In genomic region chr14:37021406-37021805, GRCh38 we compare ENCODE assay signal across 16 cellular contexts.
A peak's percentile ranks its signal among the peaks of the same experiment; 100 is the strongest.
DNase-seq lines count a peak whose midpoint lies in the region; ATAC-seq and TF ChIP-seq lines count a peak whose summit lies in the region.
"Had no signal": no experiment of that assay in that cellular context is flagged by ENCODE, and none has a peak within 500 bp of the region (broad histone marks: within the 10 kb centered on the region; RNA-seq: fewer than 3 reads in every experiment).

No MANE protein-coding gene starts in this region.

- TF ChIP-seq POLR2A in NB4 (IDR thresholded peaks at IDR 0.05; ENCODE audit: extremely low read depth, insufficient read length) (no peak), lower leg skin (IDR thresholded peaks at IDR 0.05) (no peak)

- ATAC-seq in left cardiac atrium, result no peak
- ATAC-seq: GM23338 had no signal

- peak overlapping the region; percentile 49 for H3K27ac ChIP-seq in SK-N-MC
- H3K27ac ChIP-seq: 22Rv1, C4-2B had no signal

- DNase-seq in NCI-H82 (lab: John Stamatoyannopoulos, UW) (peak; percentile 59), NCI-H82 treated with DMSO at 0.1 percent for 48 hours (lab: John Stamatoyannopoulos, UW; ENCODE audit: unreplicated experiment) (no peak), NB4 (ENCODE audit: low read depth) (peak; percentile 21), SK-N-MC (ENCODE audit: low read depth, low spot score) (no peak), occipital lobe (lab: John Stamatoyannopoulos, UW) (no peak), left cardiac atrium (no peak), lower leg skin (ENCODE audit: low spot score in 2 of 2) (no peak), kidney glomerular epithelial cell (lab: John Stamatoyannopoulos, UW) (no peak)
- DNase-seq: Caco-2; CD4-positive, alpha-beta T cell; GDM1; HCEC 1CT; IMR-90 had no signal

- TF ChIP-seq CTCF in NB4 (IDR thresholded peaks at IDR 0.05; ENCODE audit: low read depth, low read length) (no peak), lower leg skin (IDR thresholded peaks at IDR 0.05) (no peak)

- 69 to 74% methylated on average over 1 of the region's 1 CpG for WGBS in lower leg skin, 2 donors

- intact Hi-C loops in left cardiac atrium (cut with DNase I) (no loop called here), lower leg skin (cut with DNase I; ENCODE audit: low total_unique reads) (no loop called here)

- no peaks in the 10 kb centered on the region for H3K36me3 ChIP-seq in SK-N-MC (ENCODE audit: insufficient read depth, low read length)

- peak overlapping the region; percentile 8 for H3K9ac ChIP-seq in SK-N-MC (ENCODE audit: insufficient read length)

- 0 out of 2 replicates have a peak, but pooled peaks cover 2% of the 10 kb centered on the region for H3K9me3 ChIP-seq in SK-N-MC (ENCODE audit: low read depth, low read length)
- H3K9me3 ChIP-seq: Caco-2 had no signal

- no peak overlapping the region for H3K4me3 ChIP-seq in NB4 (ENCODE audit: low read depth, low read length)
- peak overlapping the region; percentile 34 for H3K4me3 ChIP-seq in SK-N-MC
- H3K4me3 ChIP-seq in lower leg skin (ENCODE audit: low read depth, poor library complexity, severe bottlenecking), result no peak overlapping the region
- H3K4me3 ChIP-seq: GM23338 had no signal

Comparison
In these comparisons a context has a peak if more than half of its experiments do, and no peak if none do; other contexts are left out.
1. DNase-seq: peak in NCI-H82 (single experiment) and NB4 (single experiment); none in NCI-H82 treated with DMSO at 0.1 percent for 48 hours (single experiment), SK-N-MC (single experiment), occipital lobe (single experiment), left cardiac atrium (single experiment), lower leg skin (0 of 2) and kidney glomerular epithelial cell (single experiment).